In the genomic region with DNA sequence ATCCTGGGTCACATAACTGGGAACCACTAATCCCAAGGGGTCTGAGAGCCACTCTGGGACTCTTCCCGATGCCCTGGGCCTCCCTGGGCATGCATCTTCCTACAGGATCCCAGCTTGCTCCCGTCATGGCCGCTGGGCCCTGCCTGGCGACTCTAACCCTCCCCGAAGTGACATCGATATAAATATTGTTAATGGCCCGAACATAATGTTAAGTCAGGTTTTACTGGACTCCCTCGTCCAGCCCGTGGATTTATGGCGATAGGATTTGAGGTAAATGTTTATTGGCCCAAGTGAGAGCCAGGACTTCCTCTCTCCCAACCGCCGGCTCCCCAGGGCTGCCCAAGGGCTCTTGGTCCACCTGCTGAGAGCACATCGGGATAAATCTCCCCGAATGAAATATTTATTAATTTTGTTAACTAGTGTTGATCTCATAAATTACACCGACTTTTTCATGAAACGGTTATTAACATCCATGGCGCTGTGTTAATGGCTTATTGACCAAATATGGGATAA, we compare ENCODE assay signal across 2 cellular contexts.
TF ChIP-seq lines count a peak whose summit lies in the region.

No MANE protein-coding gene starts in this region.

TF ChIP-seq in SK-N-SH, 30 proteins besides CTCF, POLR2A, EP300 and RAD21 (continued from another document):
- TF ChIP-seq FOSL2 (IDR thresholded peaks at IDR 0.05; ENCODE audit: borderline replicate concordance, low read depth) (no peak), FOXJ3 (CRISPR knock-in tag; IDR thresholded peaks at IDR 0.05) (no peak), MEF2A (IDR thresholded peaks at IDR 0.05; ENCODE audit: borderline replicate concordance, low read depth) (no peak), ELF1 (IDR thresholded peaks at IDR 0.05) (no peak), EZH2phosphoT487 (IDR thresholded peaks at IDR 0.05; ENCODE audit: borderline replicate concordance, low read depth) (no peak), MXI1 (IDR thresholded peaks at IDR 0.05; ENCODE audit: low read depth, low read length) (no peak), GATA2 (CRISPR knock-in tag; IDR thresholded peaks at IDR 0.05) (no peak)
- TF ChIP-seq, protein P1, sequence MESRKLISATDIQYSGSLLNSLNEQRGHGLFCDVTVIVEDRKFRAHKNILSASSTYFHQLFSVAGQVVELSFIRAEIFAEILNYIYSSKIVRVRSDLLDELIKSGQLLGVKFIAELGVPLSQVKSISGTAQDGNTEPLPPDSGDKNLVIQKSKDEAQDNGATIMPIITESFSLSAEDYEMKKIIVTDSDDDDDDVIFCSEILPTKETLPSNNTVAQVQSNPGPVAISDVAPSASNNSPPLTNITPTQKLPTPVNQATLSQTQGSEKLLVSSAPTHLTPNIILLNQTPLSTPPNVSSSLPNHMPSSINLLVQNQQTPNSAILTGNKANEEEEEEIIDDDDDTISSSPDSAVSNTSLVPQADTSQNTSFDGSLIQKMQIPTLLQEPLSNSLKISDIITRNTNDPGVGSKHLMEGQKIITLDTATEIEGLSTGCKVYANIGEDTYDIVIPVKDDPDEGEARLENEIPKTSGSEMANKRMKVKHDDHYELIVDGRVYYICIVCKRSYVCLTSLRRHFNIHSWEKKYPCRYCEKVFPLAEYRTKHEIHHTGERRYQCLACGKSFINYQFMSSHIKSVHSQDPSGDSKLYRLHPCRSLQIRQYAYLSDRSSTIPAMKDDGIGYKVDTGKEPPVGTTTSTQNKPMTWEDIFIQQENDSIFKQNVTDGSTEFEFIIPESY (IDR thresholded peaks at IDR 0.05; ENCODE audit: borderline replicate concordance, low read depth), result no peak
- TF ChIP-seq, protein P2, sequence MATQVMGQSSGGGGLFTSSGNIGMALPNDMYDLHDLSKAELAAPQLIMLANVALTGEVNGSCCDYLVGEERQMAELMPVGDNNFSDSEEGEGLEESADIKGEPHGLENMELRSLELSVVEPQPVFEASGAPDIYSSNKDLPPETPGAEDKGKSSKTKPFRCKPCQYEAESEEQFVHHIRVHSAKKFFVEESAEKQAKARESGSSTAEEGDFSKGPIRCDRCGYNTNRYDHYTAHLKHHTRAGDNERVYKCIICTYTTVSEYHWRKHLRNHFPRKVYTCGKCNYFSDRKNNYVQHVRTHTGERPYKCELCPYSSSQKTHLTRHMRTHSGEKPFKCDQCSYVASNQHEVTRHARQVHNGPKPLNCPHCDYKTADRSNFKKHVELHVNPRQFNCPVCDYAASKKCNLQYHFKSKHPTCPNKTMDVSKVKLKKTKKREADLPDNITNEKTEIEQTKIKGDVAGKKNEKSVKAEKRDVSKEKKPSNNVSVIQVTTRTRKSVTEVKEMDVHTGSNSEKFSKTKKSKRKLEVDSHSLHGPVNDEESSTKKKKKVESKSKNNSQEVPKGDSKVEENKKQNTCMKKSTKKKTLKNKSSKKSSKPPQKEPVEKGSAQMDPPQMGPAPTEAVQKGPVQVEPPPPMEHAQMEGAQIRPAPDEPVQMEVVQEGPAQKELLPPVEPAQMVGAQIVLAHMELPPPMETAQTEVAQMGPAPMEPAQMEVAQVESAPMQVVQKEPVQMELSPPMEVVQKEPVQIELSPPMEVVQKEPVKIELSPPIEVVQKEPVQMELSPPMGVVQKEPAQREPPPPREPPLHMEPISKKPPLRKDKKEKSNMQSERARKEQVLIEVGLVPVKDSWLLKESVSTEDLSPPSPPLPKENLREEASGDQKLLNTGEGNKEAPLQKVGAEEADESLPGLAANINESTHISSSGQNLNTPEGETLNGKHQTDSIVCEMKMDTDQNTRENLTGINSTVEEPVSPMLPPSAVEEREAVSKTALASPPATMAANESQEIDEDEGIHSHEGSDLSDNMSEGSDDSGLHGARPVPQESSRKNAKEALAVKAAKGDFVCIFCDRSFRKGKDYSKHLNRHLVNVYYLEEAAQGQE (IDR thresholded peaks at IDR 0.05; ENCODE audit: low read depth, low read length), result no peak

TF ChIP-seq in SK-N-SH treated with all-trans-retinoic acid at 6 μM for 48 hours, 23 proteins besides CTCF, POLR2A, EP300 and RAD21 (continued from another document):
- TF ChIP-seq, protein P3, sequence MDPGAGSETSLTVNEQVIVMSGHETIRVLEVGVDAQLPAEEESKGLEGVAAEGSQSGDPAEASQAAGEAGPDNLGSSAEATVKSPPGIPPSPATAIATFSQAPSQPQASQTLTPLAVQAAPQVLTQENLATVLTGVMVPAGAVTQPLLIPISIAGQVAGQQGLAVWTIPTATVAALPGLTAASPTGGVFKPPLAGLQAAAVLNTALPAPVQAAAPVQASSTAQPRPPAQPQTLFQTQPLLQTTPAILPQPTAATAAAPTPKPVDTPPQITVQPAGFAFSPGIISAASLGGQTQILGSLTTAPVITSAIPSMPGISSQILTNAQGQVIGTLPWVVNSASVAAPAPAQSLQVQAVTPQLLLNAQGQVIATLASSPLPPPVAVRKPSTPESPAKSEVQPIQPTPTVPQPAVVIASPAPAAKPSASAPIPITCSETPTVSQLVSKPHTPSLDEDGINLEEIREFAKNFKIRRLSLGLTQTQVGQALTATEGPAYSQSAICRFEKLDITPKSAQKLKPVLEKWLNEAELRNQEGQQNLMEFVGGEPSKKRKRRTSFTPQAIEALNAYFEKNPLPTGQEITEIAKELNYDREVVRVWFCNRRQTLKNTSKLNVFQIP (CRISPR knock-in tag; IDR thresholded peaks at IDR 0.05; ENCODE audit: borderline replicate concordance, low read depth), result no peak
- TF ChIP-seq OSR1 (CRISPR knock-in tag; IDR thresholded peaks at IDR 0.05) (no peak), GLIS3 (CRISPR knock-in tag; IDR thresholded peaks at IDR 0.05) (no peak), TOX (CRISPR knock-in tag; IDR thresholded peaks at IDR 0.05; ENCODE audit: borderline replicate concordance) (no peak), ZNF565 (CRISPR knock-in tag; conservative IDR thresholded peaks at IDR 0.05; ENCODE audit: low read depth) (no peak), ZFP3 (CRISPR knock-in tag; IDR thresholded peaks at IDR 0.05) (no peak), ZFP30 (CRISPR knock-in tag; IDR thresholded peaks at IDR 0.05) (no peak), SNAI2 (CRISPR knock-in tag; IDR thresholded peaks at IDR 0.05) (no peak), ZNF70 (CRISPR knock-in tag; IDR thresholded peaks at IDR 0.05) (no peak), ESRRG (CRISPR knock-in tag; IDR thresholded peaks at IDR 0.05) (no peak), TCF4 (CRISPR knock-in tag; IDR thresholded peaks at IDR 0.05; ENCODE audit: borderline replicate concordance) (no peak), ISL1 (CRISPR knock-in tag; IDR thresholded peaks at IDR 0.05) (no peak)
- TF ChIP-seq, protein P4, sequence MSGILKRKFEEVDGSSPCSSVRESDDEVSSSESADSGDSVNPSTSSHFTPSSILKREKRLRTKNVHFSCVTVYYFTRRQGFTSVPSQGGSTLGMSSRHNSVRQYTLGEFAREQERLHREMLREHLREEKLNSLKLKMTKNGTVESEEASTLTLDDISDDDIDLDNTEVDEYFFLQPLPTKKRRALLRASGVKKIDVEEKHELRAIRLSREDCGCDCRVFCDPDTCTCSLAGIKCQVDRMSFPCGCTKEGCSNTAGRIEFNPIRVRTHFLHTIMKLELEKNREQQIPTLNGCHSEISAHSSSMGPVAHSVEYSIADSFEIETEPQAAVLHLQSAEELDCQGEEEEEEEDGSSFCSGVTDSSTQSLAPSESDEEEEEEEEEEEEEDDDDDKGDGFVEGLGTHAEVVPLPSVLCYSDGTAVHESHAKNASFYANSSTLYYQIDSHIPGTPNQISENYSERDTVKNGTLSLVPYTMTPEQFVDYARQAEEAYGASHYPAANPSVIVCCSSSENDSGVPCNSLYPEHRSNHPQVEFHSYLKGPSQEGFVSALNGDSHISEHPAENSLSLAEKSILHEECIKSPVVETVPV (CRISPR knock-in tag; IDR thresholded peaks at IDR 0.05), result no peak
- TF ChIP-seq, protein P5, sequence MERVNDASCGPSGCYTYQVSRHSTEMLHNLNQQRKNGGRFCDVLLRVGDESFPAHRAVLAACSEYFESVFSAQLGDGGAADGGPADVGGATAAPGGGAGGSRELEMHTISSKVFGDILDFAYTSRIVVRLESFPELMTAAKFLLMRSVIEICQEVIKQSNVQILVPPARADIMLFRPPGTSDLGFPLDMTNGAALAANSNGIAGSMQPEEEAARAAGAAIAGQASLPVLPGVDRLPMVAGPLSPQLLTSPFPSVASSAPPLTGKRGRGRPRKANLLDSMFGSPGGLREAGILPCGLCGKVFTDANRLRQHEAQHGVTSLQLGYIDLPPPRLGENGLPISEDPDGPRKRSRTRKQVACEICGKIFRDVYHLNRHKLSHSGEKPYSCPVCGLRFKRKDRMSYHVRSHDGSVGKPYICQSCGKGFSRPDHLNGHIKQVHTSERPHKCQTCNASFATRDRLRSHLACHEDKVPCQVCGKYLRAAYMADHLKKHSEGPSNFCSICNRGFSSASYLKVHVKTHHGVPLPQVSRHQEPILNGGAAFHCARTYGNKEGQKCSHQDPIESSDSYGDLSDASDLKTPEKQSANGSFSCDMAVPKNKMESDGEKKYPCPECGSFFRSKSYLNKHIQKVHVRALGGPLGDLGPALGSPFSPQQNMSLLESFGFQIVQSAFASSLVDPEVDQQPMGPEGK (CRISPR knock-in tag; IDR thresholded peaks at IDR 0.05; ENCODE audit: borderline replicate concordance), result no peak
- TF ChIP-seq, protein P6, sequence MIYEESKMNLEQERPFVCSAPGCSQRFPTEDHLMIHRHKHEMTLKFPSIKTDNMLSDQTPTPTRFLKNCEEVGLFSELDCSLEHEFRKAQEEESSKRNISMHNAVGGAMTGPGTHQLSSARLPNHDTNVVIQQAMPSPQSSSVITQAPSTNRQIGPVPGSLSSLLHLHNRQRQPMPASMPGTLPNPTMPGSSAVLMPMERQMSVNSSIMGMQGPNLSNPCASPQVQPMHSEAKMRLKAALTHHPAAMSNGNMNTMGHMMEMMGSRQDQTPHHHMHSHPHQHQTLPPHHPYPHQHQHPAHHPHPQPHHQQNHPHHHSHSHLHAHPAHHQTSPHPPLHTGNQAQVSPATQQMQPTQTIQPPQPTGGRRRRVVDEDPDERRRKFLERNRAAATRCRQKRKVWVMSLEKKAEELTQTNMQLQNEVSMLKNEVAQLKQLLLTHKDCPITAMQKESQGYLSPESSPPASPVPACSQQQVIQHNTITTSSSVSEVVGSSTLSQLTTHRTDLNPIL (CRISPR knock-in tag; IDR thresholded peaks at IDR 0.05; ENCODE audit: low read depth), result no peak
